Comparison of ENCODE assay signal across 8 cellular contexts in genomic region chr17:74744714-74745547, GRCh38. TPM values are rescaled to one million over a fixed set of nuclear protein-coding genes. Genes with fewer than 3 reads are reported as not detected.
DNase-seq lines count a peak whose midpoint lies in the region; ATAC-seq and TF ChIP-seq lines count a peak whose summit lies in the region.

No MANE protein-coding gene starts in this region.

- H2AK5ac ChIP-seq in mesendoderm (ENCODE audit: low read length) = no peak overlapping the region

- H4K8ac ChIP-seq in mesendoderm (ENCODE audit: low read depth, low read length) = no peak overlapping the region

- no CpG with 5 or more reads among the region's 24 CpGs for WGBS in mesendoderm (ENCODE audit: extremely low coverage, insufficient coverage, low lambda C conversion rate)

- peak; percentile 98 for TF ChIP-seq CTCF in AG04449 (IDR thresholded peaks at IDR 0.05; ENCODE audit: insufficient read depth, low read length, missing control alignments)

- peaks cover 14% of the 10 kb centered on the region for H3K79me2 ChIP-seq in mesendoderm (ENCODE audit: control insufficient read depth, insufficient read depth, low read length)

- H3K36me3 Mint-ChIP-seq in effector memory CD8-positive, alpha-beta T cell (ENCODE audit: insufficient read depth) = peaks cover 37% of the 10 kb centered on the region

- no peak overlapping the region for H2BK120ac ChIP-seq in mesendoderm (ENCODE audit: low read depth, low read length)

- CTCF ChIA-PET in AG04449 (lab: Yijun Ruan, JAX) = interaction anchor here (0.7 to 4.7 kb wide), 33 partner anchors 8 to 365 kb away, joined by 3 to 185 read pairs (median 5); partner anchors contain the start of genes FDXR, GRIN2C, HID1 and MRPL58

- H3K9me3 Mint-ChIP-seq in effector memory CD8-positive, alpha-beta T cell = no peaks in the 10 kb centered on the region

- peak overlapping the region; percentile 19 for H3K4me2 ChIP-seq in mesendoderm (ENCODE audit: low read length)

- no peak overlapping the region for H3K27ac ChIP-seq in mesendoderm (ENCODE audit: low read depth, low read length)

- H2BK5ac ChIP-seq in mesendoderm (ENCODE audit: low read length) = no peak overlapping the region

- H3K27me3 Mint-ChIP-seq in effector memory CD8-positive, alpha-beta T cell = no peaks in the 10 kb centered on the region

- peak overlapping the region; percentile 86 to 92 for H3K4me3 Mint-ChIP-seq in effector memory CD8-positive, alpha-beta T cell

- ATAC-seq in effector memory CD8-positive, alpha-beta T cell (replicated peaks) = peak; percentile 31
- ATAC-seq in HG03095 (IDR thresholded peaks at IDR 0.05; ENCODE audit: unreplicated experiment) = no peak

- H3K27me3 ChIP-seq in mesendoderm (ENCODE audit: insufficient read depth, low read length, poor library complexity) = no peaks in the 10 kb centered on the region

- POLR2A ChIA-PET in AG04449 (lab: Yijun Ruan, JAX) = interaction anchor here (0.8 to 1.9 kb wide), 3 partner anchors 26 to 31 kb away, joined by 4 to 6 read pairs (median 5); partner anchors contain the start of gene NAT9

- H3K56ac ChIP-seq in mesendoderm (ENCODE audit: low read length) = peak overlapping the region; percentile 71

- peak overlapping the region; percentile 77 to 85 for H3K27ac Mint-ChIP-seq in effector memory CD8-positive, alpha-beta T cell

- peak overlapping the region; percentile 34 for H3K9ac ChIP-seq in mesendoderm (ENCODE audit: low read length)

- DNase-seq in AG04449 (ENCODE audit: low read depth, low spot score) = no peak
- peak; percentile 72 for DNase-seq in GM19238 (ENCODE audit: insufficient read length, low spot score)
- peak; percentile 96 to 98 for DNase-seq in NCI-H524 (lab: John Stamatoyannopoulos, UW)
- DNase-seq in activated CD8-positive, alpha-beta memory T cell treated with anti-CD3 and anti-CD28 coated beads for 24 hours = peak; percentile 98
- DNase-seq in effector memory CD8-positive, alpha-beta T cell = peak; percentile 85 to 90 (median 89)
- peak; percentile 93 for DNase-seq in mesendoderm
- DNase-seq in stimulated activated CD8-positive, alpha-beta memory T cell treated with anti-CD3 and anti-CD28 coated beads, Interleukin-15, amount 100 ng/mL, for 24 hours (ENCODE audit: low read depth) = peak; percentile 81

- H3K18ac ChIP-seq in mesendoderm (ENCODE audit: low read length) = peak overlapping the region; percentile 28

- no peak overlapping the region for H3K4ac ChIP-seq in mesendoderm (ENCODE audit: low read depth, low read length)

- peak overlapping the region; percentile 29 for H3K4me3 ChIP-seq in AG04449 (ENCODE audit: low read depth, low read length)
- H3K4me3 ChIP-seq in mesendoderm (ENCODE audit: low read length) = no peak overlapping the region

- no peak overlapping the region for H4K5ac ChIP-seq in mesendoderm (ENCODE audit: low read length)

- H3K23ac ChIP-seq in mesendoderm (ENCODE audit: low read length) = no peak overlapping the region

- H3K4me1 Mint-ChIP-seq in effector memory CD8-positive, alpha-beta T cell (ENCODE audit: low read depth in 2 of 2) = peaks cover 60 to 71% of the 10 kb centered on the region in 2 donors

- peaks cover 4% of the 10 kb centered on the region for H3K79me1 ChIP-seq in mesendoderm (ENCODE audit: low read length)

- H3K4me1 ChIP-seq in mesendoderm (ENCODE audit: control insufficient read depth, low read depth, low read length) = peaks cover 23% of the 10 kb centered on the region

- no peaks in the 10 kb centered on the region for H3K36me3 ChIP-seq in mesendoderm (ENCODE audit: control insufficient read depth, insufficient read depth, low read length)

- H2BK15ac ChIP-seq in mesendoderm (replicated peaks; ENCODE audit: low read depth) = no peak overlapping the region

RNA-seq across cellular contexts. Expression of gene NHERF1, which starts 3.5 kb away (rescaled TPM):
- polyA plus RNA-seq in mesendoderm (2013, experiment 1 of 2) = 141 TPM
- 147 TPM for polyA plus RNA-seq in mesendoderm (2013, experiment 2 of 2)

RNA-seq across cellular contexts. Expression of gene RAB37, which starts 7.9 kb away (rescaled TPM):
- 1.2 TPM for polyA plus RNA-seq in mesendoderm (2013, experiment 1 of 2)
- 0.94 TPM for polyA plus RNA-seq in mesendoderm (2013, experiment 2 of 2)

RNA-seq across cellular contexts. Expression of gene NAT9, which starts 31.2 kb away (rescaled TPM):
- 13.4 TPM for polyA plus RNA-seq in mesendoderm (2013, experiment 1 of 2)
- polyA plus RNA-seq in mesendoderm (2013, experiment 2 of 2) = 13.7 TPM

RNA-seq across cellular contexts. Expression of gene CD300LF, which starts 32.2 kb away (rescaled TPM):
- polyA plus RNA-seq in mesendoderm (2013, experiment 1 of 2) = not detected
- polyA plus RNA-seq in mesendoderm (2013, experiment 2 of 2) = not detected
